In genomic region chr6:11323666-11324452, GRCh38 we compare ENCODE assay signal across 10 cellular contexts.
DNase-seq lines count a peak whose midpoint lies in the region; ATAC-seq and TF ChIP-seq lines count a peak whose summit lies in the region.
"Had no signal": no experiment of that assay in that cellular context is flagged by ENCODE, and none has a peak within 500 bp of the region (broad histone marks: within the 10 kb centered on the region; RNA-seq: fewer than 3 reads in every experiment).

No MANE protein-coding gene starts in this region.

- peaks cover 3% of the 10 kb centered on the region for H3K36me3 Mint-ChIP-seq in central memory CD8-positive, alpha-beta T cell (ENCODE audit: insufficient read depth)
- H3K36me3 Mint-ChIP-seq in neural crest cell (ENCODE audit: low read depth): no peaks in the 10 kb centered on the region

- H3K4me1 ChIP-seq in foreskin keratinocyte: peaks cover 13% of the 10 kb centered on the region

- no peaks in the 10 kb centered on the region for H3K27me3 Mint-ChIP-seq in central memory CD8-positive, alpha-beta T cell
- H3K27me3 Mint-ChIP-seq in neural crest cell (ENCODE audit: low read depth): no peaks in the 10 kb centered on the region

- DNase-seq in KBM-7: peak; percentile 92
- no peak for DNase-seq in central memory CD8-positive, alpha-beta T cell (ENCODE audit: low spot score in 2 of 2)
- no peak for DNase-seq in neural crest cell (ENCODE audit: low read depth, low spot score)
- DNase-seq in foreskin keratinocyte: no peak
- no peak for DNase-seq in NCI-H2196 treated with DMSO at 0.1 percent for 48 hours (lab: John Stamatoyannopoulos, UW; ENCODE audit: unreplicated experiment)
- DNase-seq: activated gamma-delta T cell, HCEC 1CT had no signal

- peak; percentile 62 for ATAC-seq in GM18498 (IDR thresholded peaks at IDR 0.05; ENCODE audit: unreplicated experiment)
- peak; percentile 43 for ATAC-seq in central memory CD8-positive, alpha-beta T cell (replicated peaks; ENCODE audit: extremely low read depth, poor library complexity, severe bottlenecking)
- no peak for ATAC-seq in HG02588 (IDR thresholded peaks at IDR 0.05; ENCODE audit: unreplicated experiment)
- ATAC-seq in foreskin keratinocyte: no peak
- ATAC-seq in HG03196 (IDR thresholded peaks at IDR 0.05; ENCODE audit: unreplicated experiment): no peak

- no peak overlapping the region for H3K4me3 Mint-ChIP-seq in central memory CD8-positive, alpha-beta T cell
- H3K4me3 Mint-ChIP-seq in neural crest cell: no peak overlapping the region

- H3K9me3 Mint-ChIP-seq in central memory CD8-positive, alpha-beta T cell: no peaks in the 10 kb centered on the region
- no peaks in the 10 kb centered on the region for H3K9me3 Mint-ChIP-seq in neural crest cell

- in situ Hi-C loops in KBM-7 (cut with MboI; ENCODE audit: low pct_unique_long_range_greater_than_20kb, low sequenced_read_pairs): no loop called here

- TF ChIP-seq CTCF in neural crest cell (conservative IDR thresholded peaks at IDR 0.05) (no peak), foreskin keratinocyte (conservative IDR thresholded peaks at IDR 0.05) (no peak)

- H3K27ac Mint-ChIP-seq in central memory CD8-positive, alpha-beta T cell (ENCODE audit: low read depth): peak overlapping the region; percentile 83
- peak overlapping the region; percentile 31 for H3K27ac Mint-ChIP-seq in neural crest cell (ENCODE audit: unreplicated experiment)

- no peaks in the 10 kb centered on the region for H3K27me3 ChIP-seq in foreskin keratinocyte

- H3K27ac ChIP-seq in foreskin keratinocyte: no peak overlapping the region

- peaks cover 45% of the 10 kb centered on the region for H3K4me1 Mint-ChIP-seq in central memory CD8-positive, alpha-beta T cell
- H3K4me1 Mint-ChIP-seq in neural crest cell: peaks cover 30% of the 10 kb centered on the region

Comparison
In these comparisons a context has a peak if more than half of its experiments do, and no peak if none do; other contexts are left out.
1. ATAC-seq: peak in GM18498 (single experiment) and central memory CD8-positive, alpha-beta T cell (single experiment); none in HG02588 (single experiment), foreskin keratinocyte (single experiment) and HG03196 (single experiment).